Comparison of ENCODE assay signal across 8 cellular contexts in the genomic region with DNA sequence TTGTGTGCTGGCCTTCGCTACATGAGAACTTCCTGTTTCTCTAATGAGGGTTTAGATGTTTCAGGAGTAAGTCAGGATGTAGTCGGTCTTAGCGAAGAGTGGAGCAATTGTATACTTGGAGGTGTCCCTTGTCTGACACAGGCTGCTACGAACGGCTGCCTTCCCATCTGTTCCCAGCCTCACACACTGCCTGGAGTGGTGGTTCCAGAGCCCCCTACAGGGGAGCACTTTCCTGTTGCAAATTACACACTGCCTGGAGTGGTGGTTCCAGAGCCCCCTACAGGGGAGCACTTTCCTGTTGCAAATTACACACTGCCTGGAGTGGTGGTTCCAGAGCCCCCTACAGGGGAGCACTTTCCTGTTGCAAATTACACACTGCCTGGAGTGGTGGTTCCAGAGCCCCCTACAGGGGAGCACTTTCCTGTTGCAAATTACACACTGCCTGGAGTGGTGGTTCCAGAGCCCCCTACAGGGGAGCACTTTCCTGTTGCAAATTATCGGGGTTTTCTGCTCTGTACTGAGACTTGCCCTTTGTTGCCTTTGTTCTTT.
DNase-seq lines count a peak whose midpoint lies in the region; ATAC-seq, FAIRE-seq and TF ChIP-seq lines count a peak whose summit lies in the region.
"Not testable (repeated sequence)": the region's sequence is repeated elsewhere in the genome, so short reads cannot be mapped to it uniquely, and the experiment has no call there.

No MANE protein-coding gene starts in this region.

- FAIRE-seq in astrocyte (lab: Jason Lieb, UNC): not testable (repeated sequence)

- not testable (repeated sequence) for H3K4me3 ChIP-seq in AG04450 (ENCODE audit: low read depth, low read length); GM12875 (ENCODE audit: low read depth, low read length); NB4 (ENCODE audit: low read depth, low read length); astrocyte (ENCODE audit: insufficient read depth, low read depth, low read length); endodermal cell (ENCODE audit: low read length); neural progenitor cell
- H3K4me3 ChIP-seq in PC-3 (ENCODE audit: low read length): peak overlapping the region; percentile 11

- not testable (repeated sequence) for H3K79me2 ChIP-seq in PC-3 (ENCODE audit: low read length); astrocyte (ENCODE audit: insufficient read depth, low read length); neural progenitor cell (ENCODE audit: low read depth)

- H4K20me1 ChIP-seq in PC-3 (ENCODE audit: low read length); astrocyte (ENCODE audit: insufficient read depth, low read length); neural progenitor cell (ENCODE audit: low read depth): not testable (repeated sequence)

- 74 to 80% methylated on average over 1 to 6 of the region's 6 CpGs for WGBS in endodermal cell (ENCODE audit: insufficient coverage in 1 of 2, insufficient read length in 1 of 2), 2 experiments

- BruUV-seq in PC-3 (replicated peaks; lab: Mats Ljungman, UMichigan): not testable (repeated sequence)

- intact Hi-C loops in PC-3 (cut with micrococcal nuclease): loop anchor here (5.0 kb wide), 3 partner anchors 461 to 674 kb away; no protein-coding TSS in a partner anchor

- H3K27me3 ChIP-seq in AG04450 (ENCODE audit: control insufficient read depth, insufficient read depth, low read length); PC-3 (ENCODE audit: low read length); astrocyte (ENCODE audit: insufficient read depth, low read length); endodermal cell (ENCODE audit: control insufficient read depth, insufficient read depth, low read length, poor library complexity, severe bottlenecking); neural progenitor cell: not testable (repeated sequence)

- not testable (repeated sequence) for H3K36me3 ChIP-seq in PC-3 (ENCODE audit: low read depth, low read length); astrocyte (ENCODE audit: insufficient read depth, low read length); endodermal cell (ENCODE audit: control insufficient read depth, insufficient read depth, low read length); neural progenitor cell

- CTCF ChIA-PET in AG04450 (lab: Charles Lee) (interaction anchor here (1.0 to 11.1 kb wide), 2 partner anchors 15 to 345 kb away, joined by 3 to 222 read pairs; no protein-coding TSS in a partner anchor), PC-3 (lab: Charles Lee) (interaction anchor here (0.7 kb wide), 2 partner anchors 345 to 346 kb away, joined by 3 to 14 read pairs; no protein-coding TSS in a partner anchor)

- H3K36me3 Mint-ChIP-seq in astrocyte (ENCODE audit: low read depth, unreplicated experiment); endodermal cell (ENCODE audit: low read depth); neural progenitor cell: not testable (repeated sequence)

- not testable (repeated sequence) for DNase-seq in AG04450 (ENCODE audit: low read depth, low spot score); PC-3; astrocyte (ENCODE audit: low read depth); endodermal cell; neural progenitor cell (ENCODE audit: low spot score)
- DNase-seq in NB4 (ENCODE audit: low read depth) (peak; percentile 5), iPS-NIHi7 (ENCODE audit: extremely low spot score) (peak; percentile 49)

- peak overlapping the region; percentile 59 for H2AFZ ChIP-seq in PC-3 (ENCODE audit: low read length)
- not testable (repeated sequence) for H2AFZ ChIP-seq in astrocyte (ENCODE audit: low read depth, low read length); neural progenitor cell (replicated peaks)

- H3K27ac Mint-ChIP-seq in astrocyte (ENCODE audit: unreplicated experiment); endodermal cell; neural progenitor cell: not testable (repeated sequence)

- H3K9me3 ChIP-seq in AG04450 (ENCODE audit: control insufficient read depth, insufficient read depth, low read length); PC-3 (ENCODE audit: low read length); astrocyte (ENCODE audit: insufficient read depth, low read depth, low read length); endodermal cell (ENCODE audit: control insufficient read depth, low read length); neural progenitor cell (ENCODE audit: low read depth): not testable (repeated sequence)

- POLR2A ChIA-PET in AG04450 (lab: Yijun Ruan, JAX): not testable (repeated sequence)
- POLR2A ChIA-PET in PC-3 (lab: Charles Lee; ENCODE audit: unreplicated experiment): interaction anchor here (0.6 kb wide), 1 partner anchor 242 kb away, joined by 3 read pairs; no protein-coding TSS in a partner anchor

- peak overlapping the region; percentile 36 for H3K4me2 ChIP-seq in PC-3 (ENCODE audit: low read length)
- H3K4me2 ChIP-seq in astrocyte (ENCODE audit: low read length); neural progenitor cell: not testable (repeated sequence)

- not testable (repeated sequence) for H3K9me2 ChIP-seq in PC-3 (replicated peaks; ENCODE audit: low read length)

- peak; percentile 76 for ATAC-seq in PC-3

- not testable (repeated sequence) for H3K4me1 ChIP-seq in PC-3 (ENCODE audit: insufficient read depth, low read length); astrocyte (ENCODE audit: insufficient read depth, low read length); endodermal cell (ENCODE audit: control insufficient read depth, insufficient read depth, low read length); neural progenitor cell

- H3K27ac ChIP-seq in AG04450 (ENCODE audit: low read depth, low read length); astrocyte (ENCODE audit: low read depth, low read length); endodermal cell (ENCODE audit: low read depth, low read length); neural progenitor cell: not testable (repeated sequence)
- H3K27ac ChIP-seq in PC-3 (ENCODE audit: low read length): peak overlapping the region; percentile 8

- H3K9me3 Mint-ChIP-seq in astrocyte (ENCODE audit: unreplicated experiment); endodermal cell; neural progenitor cell: not testable (repeated sequence)

- TF ChIP-seq CTCF in AG04450 (IDR thresholded peaks at IDR 0.05; ENCODE audit: low read depth, low read length): 0 out of 2 replicates have a peak, but pooled peaks have one; percentile 21
- 0 out of 2 replicates have a peak, but pooled peaks have one; percentile 1 for TF ChIP-seq CTCF in GM12875 (IDR thresholded peaks at IDR 0.05; ENCODE audit: borderline replicate concordance, insufficient read depth, low read depth, low read length)
- TF ChIP-seq CTCF in NB4 (IDR thresholded peaks at IDR 0.05; ENCODE audit: low read depth, low read length): peak; percentile 13
- peak; percentile 84 for TF ChIP-seq CTCF in PC-3 (conservative IDR thresholded peaks at IDR 0.05; ENCODE audit: low read depth, low read length)
- TF ChIP-seq CTCF in astrocyte (IDR thresholded peaks at IDR 0.05; ENCODE audit: insufficient read depth, low read depth, low read length): peak; percentile 26
- peak; percentile 70 for TF ChIP-seq CTCF in endodermal cell (conservative IDR thresholded peaks at IDR 0.05)
- TF ChIP-seq CTCF in neural progenitor cell (IDR thresholded peaks at IDR 0.05): peak; percentile 35

- not testable (repeated sequence) for H3K27me3 Mint-ChIP-seq in astrocyte (ENCODE audit: low read depth, unreplicated experiment); endodermal cell (ENCODE audit: insufficient read depth); neural progenitor cell (ENCODE audit: insufficient read depth, low read depth)

- not testable (repeated sequence) for H3K4me1 Mint-ChIP-seq in astrocyte (ENCODE audit: low read depth, unreplicated experiment); neural progenitor cell
- peaks cover 19% of the 10 kb centered on the region for H3K4me1 Mint-ChIP-seq in endodermal cell

- H3K4me3 Mint-ChIP-seq in astrocyte (ENCODE audit: unreplicated experiment); endodermal cell; neural progenitor cell: not testable (repeated sequence)

- not testable (repeated sequence) for TF ChIP-seq POLR2A in NB4 (IDR thresholded peaks at IDR 0.05; ENCODE audit: extremely low read depth, insufficient read length)

- H3F3A ChIP-seq in PC-3 (ENCODE audit: low read length, unreplicated experiment); neural progenitor cell (ENCODE audit: low read depth): not testable (repeated sequence)

- H3K9ac ChIP-seq in PC-3 (ENCODE audit: low read length); astrocyte (ENCODE audit: low read length); endodermal cell (ENCODE audit: extremely low read depth, low read length, poor library complexity, severe bottlenecking); neural progenitor cell: not testable (repeated sequence)

Comparison
In these comparisons a context has a peak if more than half of its experiments do, and no peak if none do; other contexts are left out.
1. CTCF ChIP-seq: peak in every context shown above with its lines; median percentile 84 in PC-3; 70 in endodermal cell; 35 in neural progenitor cell; 26 in astrocyte; 21 in AG04450; 13 in NB4; 1 in GM12875.